Comparison of ENCODE assay signal across 1 cellular context in genomic region chr10:128572696-128573095, GRCh38.
TF ChIP-seq lines count a peak whose summit lies in the region.

No MANE protein-coding gene starts in this region.

TF ChIP-seq in GM23338, 12 proteins besides CTCF, POLR2A, EP300 and RAD21:
- TF ChIP-seq ZNF462 (CRISPR knock-in tag; IDR thresholded peaks at IDR 0.05) (no peak), CREB1 (CRISPR knock-in tag; IDR thresholded peaks at IDR 0.05; ENCODE audit: low read depth) (no peak)
